ENCODE assay signal across 19 cellular contexts in genomic region chr15:60831540-60831939, GRCh38.
"Had no signal": no experiment of that assay in that cellular context is flagged by ENCODE, and none has a peak within 500 bp of the region (broad histone marks: within the 10 kb centered on the region; RNA-seq: fewer than 3 reads in every experiment).

No MANE protein-coding gene starts in this region.

- DNase-seq: cortex of kidney; dorsolateral prefrontal cortex; effector CD8-positive, alpha-beta T cell; foreskin fibroblast; heart left ventricle; hippocampal formation; kidney glomerular epithelial cell; mucosa of descending colon; naive thymus-derived CD8-positive, alpha-beta T cell; posterior cingulate gyrus; sigmoid colon; small intestine; stimulated activated CD4-positive, alpha-beta T cell treated with anti-CD3 and anti-CD28 coated beads, Interleukin-12 subunit alpha, Interleukin-12 subunit beta, amount 100 ng/mL, for 4 hours; stimulated activated naive CD4-positive, alpha-beta T cell treated with Interleukin-2 at 50 U/mL for 16 hours; tibial artery; upper lobe of right lung had no signal

- H3K9me3 ChIP-seq: heart left ventricle, mucosa of descending colon, sigmoid colon, tibial artery, upper lobe of right lung, vagina had no signal

- H3K9me3 Mint-ChIP-seq: naive thymus-derived CD8-positive, alpha-beta T cell; neural crest cell had no signal

- H3K4me1 ChIP-seq: sigmoid colon, tibial artery, upper lobe of right lung, vagina had no signal

- H3K36me3 ChIP-seq: heart left ventricle, sigmoid colon, tibial artery, upper lobe of right lung, vagina had no signal

- H3K4me3 Mint-ChIP-seq: naive thymus-derived CD8-positive, alpha-beta T cell; neural crest cell had no signal

- H3K27ac ChIP-seq: dorsolateral prefrontal cortex, heart left ventricle, sigmoid colon, tibial artery, upper lobe of right lung, vagina had no signal

- ATAC-seq: esophagus mucosa; heart left ventricle; mucosa of descending colon; naive thymus-derived CD8-positive, alpha-beta T cell; upper lobe of right lung had no signal

- H3K27me3 ChIP-seq: dorsolateral prefrontal cortex, heart left ventricle, sigmoid colon, tibial artery, upper lobe of right lung, vagina had no signal

- H3K4me3 ChIP-seq: dorsolateral prefrontal cortex, heart left ventricle, mucosa of descending colon, sigmoid colon, tibial artery, upper lobe of right lung, vagina had no signal

- H3K4me1 Mint-ChIP-seq: neural crest cell had no signal

- H3K27me3 Mint-ChIP-seq: naive thymus-derived CD8-positive, alpha-beta T cell had no signal
